Comparison of ENCODE assay signal across 19 cellular contexts in the genomic region with DNA sequence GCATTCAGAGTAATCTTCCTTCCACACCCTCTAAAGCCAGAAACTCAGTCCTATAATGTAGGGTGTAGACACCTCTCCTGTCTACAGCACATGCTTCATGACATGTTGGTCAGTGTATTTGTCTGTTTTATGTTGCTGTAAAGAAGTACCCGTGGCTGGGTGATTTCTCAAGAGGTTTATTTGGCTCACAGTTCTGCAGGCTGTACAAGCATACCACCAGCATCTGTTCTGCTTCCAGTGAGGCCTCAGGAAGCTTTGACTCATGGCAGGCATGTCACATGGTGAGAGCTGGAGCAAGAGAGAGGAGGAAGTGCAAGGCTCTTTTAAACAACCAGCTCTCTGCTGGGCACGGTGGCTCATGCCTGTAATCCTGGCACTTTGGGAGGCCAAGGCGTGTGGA.
"Had no signal": no experiment of that assay in that cellular context is flagged by ENCODE, and none has a peak within 500 bp of the region (broad histone marks: within the 10 kb centered on the region; RNA-seq: fewer than 3 reads in every experiment).

No MANE protein-coding gene starts in this region.

- ATAC-seq: foreskin keratinocyte, pancreas had no signal

- H3K4me3 ChIP-seq: esophagus muscularis mucosa, pancreas, stomach, testis, upper lobe of left lung had no signal

- H3K27ac ChIP-seq: esophagus muscularis mucosa, foreskin keratinocyte, pancreas, stomach, testis, upper lobe of left lung, VCaP had no signal

- H3K4me1 ChIP-seq: foreskin keratinocyte, pancreas, testis, upper lobe of left lung had no signal

- H3K27me3 ChIP-seq: esophagus muscularis mucosa, foreskin keratinocyte, pancreas, stomach, testis, upper lobe of left lung had no signal

- FAIRE-seq: colon, pancreas had no signal

- H3K36me3 ChIP-seq: pancreas had no signal

- DNase-seq: activated CD4-positive, alpha-beta T cell treated with anti-CD3 and anti-CD28 coated beads, Interleukin-2, amount 50 U/mL, for 48 hours; activated naive CD4-positive, alpha-beta T cell treated with anti-CD3 and anti-CD28 coated beads, Interleukin-2, amount 50 U/mL, for 16 hours; activated T-cell treated with anti-CD3 and anti-CD28 coated beads, Interleukin-2, amount 50 U/mL, for 1 hour; amniotic stem cell; foreskin keratinocyte; glutamatergic neuron; hypothalamus; kidney glomerular epithelial cell; mesendoderm; pancreas; stimulated activated CD4-positive, alpha-beta T cell treated with anti-CD3 and anti-CD28 coated beads, Interleukin-1b, Interleukin-23, amount 100 ng/mL, for 48 hours; stomach; T-helper 1 cell; T1000; testis; upper lobe of left lung had no signal

- H3K9me3 ChIP-seq: esophagus muscularis mucosa, pancreas, stomach, testis, upper lobe of left lung had no signal
